ENCODE assay signal across 29 cellular contexts in the genomic region with DNA sequence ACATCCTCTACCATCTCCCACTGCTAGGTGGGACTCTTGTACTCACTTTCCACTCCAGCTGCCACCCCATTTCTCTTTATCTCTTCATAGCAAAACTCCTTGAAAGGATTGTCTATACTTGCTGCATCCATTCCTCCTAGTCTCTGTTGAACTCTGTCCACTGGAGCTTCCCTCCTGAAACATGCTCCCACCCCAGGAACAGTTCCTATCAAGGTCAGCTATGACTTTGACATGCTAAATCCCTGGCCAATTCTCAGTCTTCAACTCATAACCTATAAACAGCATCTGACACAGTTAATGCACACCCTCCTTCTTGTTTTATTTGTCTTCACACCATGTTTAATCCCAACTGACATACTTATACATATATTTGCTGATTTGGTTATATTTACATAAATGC. TPM values are rescaled to one million over a fixed set of nuclear protein-coding genes. Genes with fewer than 3 reads are reported as not detected.
"Had no signal": no experiment of that assay in that cellular context is flagged by ENCODE, and none has a peak within 500 bp of the region (broad histone marks: within the 10 kb centered on the region; RNA-seq: fewer than 3 reads in every experiment).

No MANE protein-coding gene starts in this region.

- H3K27ac ChIP-seq: breast epithelium, cardiac muscle cell, colonic mucosa, epithelial cell of prostate, WERI-Rb-1 had no signal

- H3K9me3 ChIP-seq: breast epithelium, colonic mucosa had no signal

- H3K4me3 ChIP-seq: breast epithelium, cardiac muscle cell, colonic mucosa had no signal

- H3K27me3 ChIP-seq: breast epithelium, cardiac muscle cell, colonic mucosa had no signal

- ATAC-seq: activated CD4-positive, CD25-positive, alpha-beta regulatory T cell treated with anti-CD3 and anti-CD28 coated beads, Interleukin-2, amount 50 U/mL, for 24 hours; activated CD8-positive, alpha-beta T cell treated with anti-CD3 and anti-CD28 coated beads for 36 hours; activated T-cell treated with anti-CD3 and anti-CD28 coated beads, Interleukin-2, amount 50 U/mL, for 4 hours; activated T-helper 17 cell treated with anti-CD3 and anti-CD28 coated beads, Interleukin-2, amount 50 U/mL, for 72 hours; T-helper 17 cell had no signal

- H3K4me1 ChIP-seq: breast epithelium, colonic mucosa had no signal

- DNase-seq: activated B cell treated with CpG ODN at 0.5 μM for 24 hours; activated CD4-positive, alpha-beta T cell treated with anti-CD3 and anti-CD28 coated beads for 48 hours; activated CD4-positive, alpha-beta T cell treated with anti-CD3 and anti-CD28 coated beads, Interleukin-2, amount 50 U/mL, for 1 hour; activated CD4-positive, alpha-beta T cell treated with anti-CD3 and anti-CD28 coated beads, Interleukin-2, amount 50 U/mL, for 48 hours; activated CD8-positive, alpha-beta memory T cell treated with anti-CD3 and anti-CD28 coated beads for 24 hours; activated CD8-positive, alpha-beta T cell treated with anti-CD3 and anti-CD28 coated beads for 36 hours; activated effector memory CD4-positive, alpha-beta T cell treated with Interleukin-2 at 50 U/mL for 16 hours; activated gamma-delta T cell treated with Interleukin-2 at 50 U/mL for 16 hours; activated naive CD4-positive, alpha-beta T cell treated with anti-CD3 and anti-CD28 coated beads, Interleukin-2, amount 50 U/mL, for 16 hours; activated naive CD4-positive, alpha-beta T cell treated with Interleukin-2 at 50 U/mL for 16 hours; activated T-cell treated with anti-CD3 and anti-CD28 coated beads, Interleukin-2, amount 50 U/mL, for 4 hours; amniotic stem cell; aorta; central memory CD4-positive, alpha-beta T cell; cerebellar nuclear complex; colonic mucosa; effector CD8-positive, alpha-beta T cell; foreskin fibroblast; glutamatergic neuron; T-helper 1 cell; T-helper 17 cell; T1000; WERI-Rb-1 had no signal

- H3K36me3 ChIP-seq: breast epithelium, cardiac muscle cell, colonic mucosa, WERI-Rb-1 had no signal

RNA-seq across cellular contexts. Expression of a gene that starts 47.8 kb away (rescaled TPM):
- total RNA-seq: activated B cell treated with CpG ODN at 0.5 μM for 24 hours; activated CD8-positive, alpha-beta T cell treated with anti-CD3 and anti-CD28 coated beads for 36 hours; cardiac muscle cell; endothelial cell of umbilical vein; T-helper 17 cell had no signal
- polyA plus RNA-seq: cardiac muscle cell, endothelial cell of umbilical vein had no signal
